ENCODE assay signal across 1 cellular context in genomic region chr2:137693521-137693920, GRCh38.
TF ChIP-seq lines count a peak whose summit lies in the region.

No MANE protein-coding gene starts in this region.

TF ChIP-seq in SK-N-SH, 30 proteins besides CTCF, POLR2A, EP300 and RAD21 (continued from another document):
- TF ChIP-seq IRF3 (IDR thresholded peaks at IDR 0.05; ENCODE audit: low read depth, low read length) = no peak
- TF ChIP-seq FOSL2 (IDR thresholded peaks at IDR 0.05; ENCODE audit: borderline replicate concordance, low read depth) = no peak
- no peak for TF ChIP-seq TEAD4 (IDR thresholded peaks at IDR 0.05; ENCODE audit: borderline replicate concordance, insufficient read depth)
- TF ChIP-seq RCOR1 (IDR thresholded peaks at IDR 0.05; ENCODE audit: low read length) = no peak
- no peak for TF ChIP-seq USF2 (IDR thresholded peaks at IDR 0.05; ENCODE audit: borderline replicate concordance, low read depth, low read length)
- TF ChIP-seq ZBTB33 (IDR thresholded peaks at IDR 0.05; ENCODE audit: borderline replicate concordance, low read depth) = no peak
- no peak for TF ChIP-seq RXRA (IDR thresholded peaks at IDR 0.05; ENCODE audit: borderline replicate concordance, low read depth)
